Comparison of ENCODE assay signal across 11 cellular contexts in genomic region chr1:66711420-66711819, GRCh38. TPM values are rescaled to one million over a fixed set of nuclear protein-coding genes. Genes with fewer than 3 reads are reported as not detected.
DNase-seq lines count a peak whose midpoint lies in the region; ATAC-seq, FAIRE-seq and TF ChIP-seq lines count a peak whose summit lies in the region.
"Had no signal": no experiment of that assay in that cellular context is flagged by ENCODE, and none has a peak within 500 bp of the region (broad histone marks: within the 10 kb centered on the region; RNA-seq: fewer than 3 reads in every experiment).

No MANE protein-coding gene starts in this region.

- H3K9me2 ChIP-seq in neural cell (ENCODE audit: insufficient read depth, low read length) = no peaks in the 10 kb centered on the region

- POLR2A ChIA-PET in K562 (lab: Yijun Ruan, JAX) = no interaction called here

- no peak overlapping the region for H3K27ac ChIP-seq in K562 (ENCODE audit: extremely low read depth, low read depth, low read length)
- H3K27ac ChIP-seq in neural cell (ENCODE audit: low read length) = no peak overlapping the region
- H3K27ac ChIP-seq: thyroid gland had no signal

- BruUV-seq in K562 (replicated peaks; lab: Mats Ljungman, UMichigan) = no TSS peak

- TF ChIP-seq POLR2A in K562 (conservative IDR thresholded peaks at IDR 0.05) = no peak

- no peaks in the 10 kb centered on the region for H3F3A ChIP-seq in neural cell (ENCODE audit: insufficient read depth, low read length, poor library complexity, severe bottlenecking)

- H3K4me2 ChIP-seq in K562 (ENCODE audit: insufficient read depth, low read length) = no peak overlapping the region
- no peak overlapping the region for H3K4me2 ChIP-seq in neural cell (ENCODE audit: low read length)

- 0% methylated on average over 2 of the region's 2 CpGs for whole genome bisulfite sequencing in K562 (ENCODE audit: insufficient coverage, low coverage, missing lambda C conversion rate)

- H3K4me3 ChIP-seq in K562 (no peak overlapping the region), neural cell (ENCODE audit: low read length) (no peak overlapping the region)
- H3K4me3 ChIP-seq: thyroid gland had no signal

- 0 out of 3 replicates have a peak, but pooled peaks have one; percentile 31 for ATAC-seq in K562
- ATAC-seq in HG02852 (IDR thresholded peaks at IDR 0.05; ENCODE audit: unreplicated experiment) = no peak
- no peak for ATAC-seq in HG03095 (IDR thresholded peaks at IDR 0.05; ENCODE audit: unreplicated experiment)
- ATAC-seq: activated T-cell treated with anti-CD3 and anti-CD28 coated beads, Interleukin-2, amount 50 U/mL, for 4 hours had no signal

- H3K4me1 ChIP-seq in K562 (replicated peaks in 1 of 2; ENCODE audit: control insufficient read depth in 2 of 2, insufficient read depth in 2 of 2, low read length in 2 of 2) = no peaks in the 10 kb centered on the region
- H3K4me1 ChIP-seq: thyroid gland had no signal

- in situ Hi-C loops in K562 (cut with MboI) = no loop called here

- H3K79me2 ChIP-seq in K562 (ENCODE audit: control insufficient read depth, insufficient read depth, low read length) (no peaks in the 10 kb centered on the region), neural cell (replicated peaks; ENCODE audit: insufficient read depth, low read length) (no peaks in the 10 kb centered on the region)

- H2AFZ ChIP-seq in K562 (ENCODE audit: low read depth, low read length) (no peak overlapping the region), neural cell (ENCODE audit: low read depth, low read length) (no peak overlapping the region)

- TF ChIP-seq RAD21 in K562 (CRISPR knock-in tag; conservative IDR thresholded peaks at IDR 0.05 in 1 of 2, IDR thresholded peaks at IDR 0.05 in 1 of 2) = peak in 1 of 2 experiments; percentile 26; a peak in 1 of 4 replicates
- TF ChIP-seq RAD21 in neural cell (conservative IDR thresholded peaks at IDR 0.05) = peak; percentile 9

- no peak for FAIRE-seq in K562 (lab: Jason Lieb, UNC)

- H3K9ac ChIP-seq in K562 (ENCODE audit: insufficient read depth in 1 of 2, low read depth in 2 of 2, low read length in 2 of 2) (no peak overlapping the region), neural cell (ENCODE audit: low read length) (no peak overlapping the region)

- H3K27me3 ChIP-seq in K562 (ENCODE audit: control insufficient read depth in 2 of 2, insufficient read depth in 2 of 2, low read length in 2 of 2) = no peaks in the 10 kb centered on the region; a peak in 2 of 5 replicates
- H3K27me3 ChIP-seq in neural cell (ENCODE audit: insufficient read depth, low read depth, low read length) = no peaks in the 10 kb centered on the region
- H3K27me3 ChIP-seq: thyroid gland had no signal

- intact Hi-C loops in K562 (cut with micrococcal nuclease) = no loop called here

- TF ChIP-seq EP300 in K562 (IDR thresholded peaks at IDR 0.05; ENCODE audit: low read length) (no peak), neural cell (conservative IDR thresholded peaks at IDR 0.05; ENCODE audit: poor library complexity, severe bottlenecking) (no peak)

- H3K9me3 ChIP-seq in K562 (replicated peaks; ENCODE audit: control insufficient read depth, insufficient read depth, low read depth, low read length) = no peaks in the 10 kb centered on the region
- no peaks in the 10 kb centered on the region for H3K9me3 ChIP-seq in neural cell (ENCODE audit: low read length)
- H3K9me3 ChIP-seq: thyroid gland had no signal

- TF ChIP-seq CTCF in GM12872 (IDR thresholded peaks at IDR 0.05; ENCODE audit: insufficient read depth, low read depth, low read length) = peak; percentile 8; the same call in 1 of the 3 replicates
- TF ChIP-seq CTCF in K562 (IDR thresholded peaks at IDR 0.05 in 2 of 3, conservative IDR thresholded peaks at IDR 0.05 in 1 of 3; ENCODE audit: insufficient read depth in 2 of 3, low read depth in 1 of 3, low read length in 3 of 3) = peak in 1 of 3 experiments; percentile 12; a peak in 1 of 6 replicates
- TF ChIP-seq CTCF in neural cell (IDR thresholded peaks at IDR 0.05; ENCODE audit: poor library complexity, severe bottlenecking) = no peak

- H3K9me1 ChIP-seq in K562 (ENCODE audit: control insufficient read depth, insufficient read depth, low read length) = no peaks in the 10 kb centered on the region

- H4K20me1 ChIP-seq in K562 (replicated peaks; ENCODE audit: control insufficient read depth, insufficient read depth, low read length) (no peaks in the 10 kb centered on the region), neural cell (ENCODE audit: insufficient read depth) (no peaks in the 10 kb centered on the region)

- DNase-seq in NCI-H2227 treated with DMSO at 0.1 percent for 48 hours (lab: John Stamatoyannopoulos, UW) (peak; percentile 19), K562 (ENCODE audit: extremely low read depth in 1 of 4, low spot score in 3 of 4) (no peak), SHP77 treated with DMSO at 0.1 percent for 48 hours (lab: John Stamatoyannopoulos, UW) (no peak)
- DNase-seq: activated T-cell treated with anti-CD3 and anti-CD28 coated beads, Interleukin-2, amount 50 U/mL, for 4 hours; cortex of kidney; NCI-H187; thyroid gland had no signal

- no peaks in the 10 kb centered on the region for H3K36me3 ChIP-seq in K562 (ENCODE audit: control insufficient read depth, insufficient read depth, low read length)
- H3K36me3 ChIP-seq in neural cell (ENCODE audit: insufficient read depth, low read length) = no peaks in the 10 kb centered on the region
- H3K36me3 ChIP-seq: thyroid gland had no signal

- CTCF ChIA-PET in K562 (lab: Yijun Ruan, JAX; ENCODE audit: low intra/inter-chr PET ratio) = no interaction called here

TF ChIP-seq in K562, 482 proteins besides CTCF, POLR2A, EP300 and RAD21 (continues in another document):
- TF ChIP-seq E4F1 (CRISPR knock-in tag; IDR thresholded peaks at IDR 0.05; ENCODE audit: borderline replicate concordance) = no peak
- TF ChIP-seq SMAD3 (CRISPR knock-in tag; conservative IDR thresholded peaks at IDR 0.05) = no peak
- TF ChIP-seq PHTF2 (CRISPR knock-in tag; IDR thresholded peaks at IDR 0.05) = no peak

TF ChIP-seq in neural cell, 6 proteins besides CTCF, POLR2A, EP300 and RAD21:
- TF ChIP-seq MXI1 (conservative IDR thresholded peaks at IDR 0.05; ENCODE audit: poor library complexity, severe bottlenecking) = no peak

RNA-seq across cellular contexts. Expression of gene DYNLT5, which starts 40.8 kb away (rescaled TPM):
- total RNA-seq in K562 (2011; cell fraction: chromatin; rRNA removed; ENCODE audit: low replicate concordance) = not detected in 2 replicates
- total RNA-seq in K562 (2011; cell fraction: nucleolus; rRNA removed) = not detected in 2 replicates
- not detected in 2 replicates for total RNA-seq in K562 (2011; cell fraction: nucleoplasm; rRNA removed)
- total RNA-seq in K562 (2014; rRNA removed) = not detected in 2 replicates
- not detected in 2 replicates for total RNA-seq in K562 (2014; rRNA removed; fragmentation: Illumina TruSeq; extraction: Trizol)
- total RNA-seq in K562 (2015; rRNA removed; fragmentation: Illumina TruSeq; extraction: Trizol) = not detected in 2 replicates
- total RNA-seq in K562 (2021) = not detected in 2 replicates
- not detected in 2 replicates for polyA plus RNA-seq in K562 (2011; rRNA removed)
- not detected in 2 replicates for polyA plus RNA-seq in K562 (2011; cell fraction: cytosol; rRNA removed)
- polyA plus RNA-seq in K562 (2011; cell fraction: nucleus; rRNA removed) = not detected in 2 replicates
- polyA plus RNA-seq in K562 (2012) = not detected in 2 replicates
- polyA plus RNA-seq in K562 (2014; fragmentation: Illumina TruSeq; extraction: Trizol) = not detected in 2 replicates
- polyA plus RNA-seq in K562 (2014; fragmentation: Nextera tagmentation; extraction: Ambion mirVana) = not detected
- not detected in 2 replicates for polyA plus RNA-seq in K562 (2014; rRNA removed)
- not detected in 2 replicates for polyA minus RNA-seq in K562 (2011; rRNA and poly(A)+ RNA removed)
- not detected in 2 replicates for polyA minus RNA-seq in K562 (2011; cell fraction: cytosol; rRNA and poly(A)+ RNA removed)
- polyA minus RNA-seq in K562 (2011; cell fraction: nucleus; rRNA and poly(A)+ RNA removed) = not detected in 2 replicates
- not detected in 2 replicates for polyA plus RNA-seq in neural cell
- polyA minus RNA-seq in neural cell = not detected in 2 replicates
- total RNA-seq: activated T-cell treated with anti-CD3 and anti-CD28 coated beads, Interleukin-2, amount 50 U/mL, for 4 hours had no signal
